Comparison of ENCODE assay signal across 16 cellular contexts in genomic region chr3:154718058-154718457, GRCh38.
"Had no signal": no experiment of that assay in that cellular context is flagged by ENCODE, and none has a peak within 500 bp of the region (broad histone marks: within the 10 kb centered on the region; RNA-seq: fewer than 3 reads in every experiment).

No MANE protein-coding gene starts in this region.

- H3K27me3 ChIP-seq: dorsolateral prefrontal cortex, gastroesophageal sphincter, right atrium auricular region, tibial nerve had no signal

- H3K4me1 ChIP-seq: gastroesophageal sphincter, right atrium auricular region, tibial nerve had no signal

- H3K36me3 ChIP-seq: gastroesophageal sphincter, right atrium auricular region, tibial nerve had no signal

- H3K9me3 ChIP-seq: gastroesophageal sphincter, right atrium auricular region, tibial nerve had no signal

- ATAC-seq: activated CD8-positive, alpha-beta T cell treated with anti-CD3 and anti-CD28 coated beads for 36 hours; activated T-cell treated with anti-CD3 and anti-CD28 coated beads, Interleukin-2, amount 50 U/mL, for 72 hours; gastroesophageal sphincter; natural killer cell had no signal

- H3K4me3 ChIP-seq: dorsolateral prefrontal cortex, gastroesophageal sphincter, right atrium auricular region, tibial nerve had no signal

- DNase-seq: activated B cell treated with CpG ODN at 0.5 μM for 24 hours; activated CD4-positive, alpha-beta T cell treated with anti-CD3 and anti-CD28 coated beads for 48 hours; activated CD8-positive, alpha-beta memory T cell treated with anti-CD3 and anti-CD28 coated beads, Interleukin-2, amount 50 U/mL, for 4 hours; activated CD8-positive, alpha-beta T cell treated with anti-CD3 and anti-CD28 coated beads for 36 hours; activated gamma-delta T cell; activated T-cell treated with anti-CD3 and anti-CD28 coated beads, Interleukin-2, amount 50 U/mL, for 72 hours; amniotic stem cell; dorsolateral prefrontal cortex; erythroblast; natural killer cell; nucleus accumbens; stimulated activated CD4-positive, alpha-beta T cell treated with anti-CD3 and anti-CD28 coated beads, Interleukin-4, amount 100 ng/mL, for 1 hour; stimulated activated naive CD4-positive, alpha-beta T cell had no signal

- H3K27ac ChIP-seq: dorsolateral prefrontal cortex, gastroesophageal sphincter, right atrium auricular region, tibial nerve had no signal
